Comparison of ENCODE assay signal across 14 cellular contexts in genomic region chr11:69293087-69293486, GRCh38. TPM values are rescaled to one million over a fixed set of nuclear protein-coding genes. Genes with fewer than 3 reads are reported as not detected.
A peak's percentile ranks its signal among the peaks of the same experiment; 100 is the strongest.
DNase-seq lines count a peak whose midpoint lies in the region; TF ChIP-seq lines count a peak whose summit lies in the region.
"Had no signal": no experiment of that assay in that cellular context is flagged by ENCODE, and none has a peak within 500 bp of the region (broad histone marks: within the 10 kb centered on the region; RNA-seq: fewer than 3 reads in every experiment).

No MANE protein-coding gene starts in this region.

- H3K27me3 ChIP-seq in esophagus (ENCODE audit: control insufficient read depth in 1 of 2, insufficient read depth in 2 of 2, low read length in 2 of 2) = no peaks in the 10 kb centered on the region
- H3K27me3 ChIP-seq in trophoblast cell (ENCODE audit: insufficient read depth, low read length) = no peaks in the 10 kb centered on the region
- H3K27me3 ChIP-seq: neutrophil, tibial artery had no signal

- peaks cover 2 to 30% of the 10 kb centered on the region in 2 donors for H3K4me1 ChIP-seq in esophagus (ENCODE audit: control insufficient read depth in 2 of 2, insufficient read depth in 2 of 2, low read length in 1 of 2)
- peaks cover 16% of the 10 kb centered on the region in 2 experiments for H3K4me1 ChIP-seq in trophoblast cell (ENCODE audit: control insufficient read depth in 1 of 2, insufficient read depth in 2 of 2, low read length in 2 of 2)

- no peak overlapping the region for H2BK12ac ChIP-seq in trophoblast cell (ENCODE audit: low read length)

- H3K23ac ChIP-seq in trophoblast cell (ENCODE audit: low read length) = peak overlapping the region; percentile 29

- no peak overlapping the region for H3K4me3 ChIP-seq in esophagus (ENCODE audit: low read depth in 1 of 2, low read length in 2 of 2)
- H3K4me3 ChIP-seq in trophoblast cell (ENCODE audit: low read depth, low read length) = no peak overlapping the region
- H3K4me3 ChIP-seq: tibial artery had no signal

- no peak overlapping the region for H4K8ac ChIP-seq in trophoblast cell (ENCODE audit: low read depth, low read length)

- peaks cover 6% of the 10 kb centered on the region for H3K9me3 Mint-ChIP-seq in T-helper 2 cell treated with Interferon-gamma antibody and Interleukin-4, amounts not matched to agents 5 μg/mL and 100 μg/mL, for 36 hours
- peaks cover 7% of the 10 kb centered on the region for H3K9me3 Mint-ChIP-seq in nephron progenitor cell
- H3K9me3 Mint-ChIP-seq: CD8-positive, alpha-beta T cell had no signal

- H3K9me3 ChIP-seq in esophagus (ENCODE audit: control insufficient read depth in 2 of 2, insufficient read depth in 1 of 2, low read depth in 1 of 2, low read length in 1 of 2) = no peaks in the 10 kb centered on the region
- peaks cover 7% of the 10 kb centered on the region for H3K9me3 ChIP-seq in trophoblast cell (ENCODE audit: insufficient read depth, low read depth, low read length)
- H3K9me3 ChIP-seq: neutrophil, tibial artery had no signal

- H4K91ac ChIP-seq in trophoblast cell (ENCODE audit: low read depth, low read length) = no peak overlapping the region

- H3K36me3 ChIP-seq in esophagus (ENCODE audit: control insufficient read depth in 2 of 2, insufficient read depth in 2 of 2, low read length in 1 of 2) (no peaks in the 10 kb centered on the region), trophoblast cell (ENCODE audit: control insufficient read depth in 1 of 2, insufficient read depth in 2 of 2, low read length in 2 of 2) (no peaks in the 10 kb centered on the region)
- H3K36me3 ChIP-seq: neutrophil, tibial artery had no signal

- no peak overlapping the region for H3K4me2 ChIP-seq in trophoblast cell (ENCODE audit: low read length)

- H2BK5ac ChIP-seq in trophoblast cell (ENCODE audit: low read depth, low read length, poor library complexity) = no peak overlapping the region

- no peak for TF ChIP-seq CTCF in nephron progenitor cell (IDR thresholded peaks at IDR 0.05)

- H4K12ac ChIP-seq in trophoblast cell (ENCODE audit: low read depth, low read length) = no peak overlapping the region

- WGBS in esophagus, 2 donors = 79 to 84% methylated on average over 7 to 8 of the region's 8 CpGs
- WGBS in trophoblast cell (ENCODE audit: extremely low coverage, insufficient coverage, insufficient read length) = no CpG with 5 or more reads among the region's 8 CpGs

- no peak overlapping the region for H3K27ac Mint-ChIP-seq in T-helper 2 cell treated with Interferon-gamma antibody and Interleukin-4, amounts not matched to agents 5 μg/mL and 100 μg/mL, for 36 hours
- H3K27ac Mint-ChIP-seq in nephron progenitor cell = no peak overlapping the region
- H3K27ac Mint-ChIP-seq: CD8-positive, alpha-beta T cell had no signal

- no peaks in the 10 kb centered on the region for H3K36me3 Mint-ChIP-seq in T-helper 2 cell treated with Interferon-gamma antibody and Interleukin-4, amounts not matched to agents 5 μg/mL and 100 μg/mL, for 36 hours (ENCODE audit: low read depth)
- no peaks in the 10 kb centered on the region for H3K36me3 Mint-ChIP-seq in nephron progenitor cell (ENCODE audit: low read depth)
- H3K36me3 Mint-ChIP-seq: CD8-positive, alpha-beta T cell had no signal

- H3K4me1 Mint-ChIP-seq in T-helper 2 cell treated with Interferon-gamma antibody and Interleukin-4, amounts not matched to agents 5 μg/mL and 100 μg/mL, for 36 hours (ENCODE audit: low read depth) = peaks cover 35% of the 10 kb centered on the region
- H3K4me1 Mint-ChIP-seq in nephron progenitor cell = peaks cover 26% of the 10 kb centered on the region

- no peak overlapping the region for H3K14ac ChIP-seq in trophoblast cell (ENCODE audit: low read length)

- H2BK120ac ChIP-seq in trophoblast cell (ENCODE audit: insufficient read depth, low read length, poor library complexity) = no peak overlapping the region

- H3K4me3 Mint-ChIP-seq in T-helper 2 cell treated with Interferon-gamma antibody and Interleukin-4, amounts not matched to agents 5 μg/mL and 100 μg/mL, for 36 hours = no peak overlapping the region
- H3K4me3 Mint-ChIP-seq in nephron progenitor cell = no peak overlapping the region
- H3K4me3 Mint-ChIP-seq: CD8-positive, alpha-beta T cell had no signal

- H3K27me3 Mint-ChIP-seq in T-helper 2 cell treated with Interferon-gamma antibody and Interleukin-4, amounts not matched to agents 5 μg/mL and 100 μg/mL, for 36 hours (ENCODE audit: low read depth) = peaks cover 4% of the 10 kb centered on the region
- H3K27me3 Mint-ChIP-seq in nephron progenitor cell (ENCODE audit: low read depth, poor library complexity) = peaks cover 25% of the 10 kb centered on the region

- H3K27ac ChIP-seq in esophagus (ENCODE audit: low read depth in 2 of 2, low read length in 1 of 2) (peak overlapping the region; percentile 49 to 75), trophoblast cell (ENCODE audit: low read depth, low read length) (no peak overlapping the region)
- H3K27ac ChIP-seq: neutrophil, tibial artery had no signal

- no peak overlapping the region for H3K4ac ChIP-seq in trophoblast cell (ENCODE audit: low read depth, low read length)

- no peak overlapping the region for H2AK5ac ChIP-seq in trophoblast cell (ENCODE audit: low read length)

- no peak overlapping the region for H3K18ac ChIP-seq in trophoblast cell (ENCODE audit: low read length)

- H3K79me1 ChIP-seq in trophoblast cell (ENCODE audit: low read length) = peaks cover 13% of the 10 kb centered on the region

- no peak overlapping the region for H2AFZ ChIP-seq in trophoblast cell (ENCODE audit: insufficient read depth, low read length, poor library complexity)

- peaks cover 2% of the 10 kb centered on the region for H3K79me2 ChIP-seq in trophoblast cell (ENCODE audit: control insufficient read depth, insufficient read depth, low read length, poor library complexity)

- H3K9ac ChIP-seq in trophoblast cell (ENCODE audit: low read length) = no peak overlapping the region

- peak; percentile 39 for DNase-seq in ELR (ENCODE audit: low read depth)
- peak; percentile 61 for DNase-seq in NCI-H460 (ENCODE audit: extremely low read depth, low read depth)
- DNase-seq in trophoblast cell = no peak
- DNase-seq in T-helper 2 cell treated with Interferon-gamma antibody and Interleukin-4, amounts not matched to agents 5 μg/mL and 100 μg/mL, for 36 hours (ENCODE audit: low spot score) = no peak
- DNase-seq in nephron progenitor cell = no peak
- DNase-seq in COLO829 (ENCODE audit: low spot score) = no peak
- DNase-seq in NCI-H2081 treated with DMSO at 0.1 percent for 48 hours (lab: John Stamatoyannopoulos, UW) = no peak
- DNase-seq: NCI-H1048, NCI-H2171 treated with DMSO at 0.1 percent for 48 hours, SHP77 treated with DMSO at 0.1 percent for 48 hours, tibial artery had no signal

RNA-seq across cellular contexts. Expression of gene MYEOV, which starts 0.9 kb away (rescaled TPM):
- 0.64 and 0.72 TPM in 2 replicates for total RNA-seq in NCI-H460 (2014; rRNA removed; shearing (Covaris generic))
- 2.1 and 3.5 TPM in 2 replicates for polyA plus RNA-seq in NCI-H460 (2014; cell fraction: nucleus; rRNA removed)
- polyA plus RNA-seq in esophagus = 10 to 100 TPM; 18.3 to 32.2 TPM
- 0.05 and 0.11 TPM in 2 replicates for polyA plus RNA-seq in trophoblast cell (2013)

Comparison
In these comparisons a context has a peak if more than half of its experiments do, and no peak if none do; other contexts are left out.
1. DNase-seq: peak in ELR (single experiment) and NCI-H460 (single experiment); none in trophoblast cell (0 of 2), T-helper 2 cell treated with Interferon-gamma antibody and Interleukin-4, amounts not matched to agents 5 μg/mL and 100 μg/mL, for 36 hours (single experiment), nephron progenitor cell (single experiment), COLO829 (single experiment) and NCI-H2081 treated with DMSO at 0.1 percent for 48 hours (single experiment).